Comparison of ENCODE assay signal across 16 cellular contexts in the genomic region with DNA sequence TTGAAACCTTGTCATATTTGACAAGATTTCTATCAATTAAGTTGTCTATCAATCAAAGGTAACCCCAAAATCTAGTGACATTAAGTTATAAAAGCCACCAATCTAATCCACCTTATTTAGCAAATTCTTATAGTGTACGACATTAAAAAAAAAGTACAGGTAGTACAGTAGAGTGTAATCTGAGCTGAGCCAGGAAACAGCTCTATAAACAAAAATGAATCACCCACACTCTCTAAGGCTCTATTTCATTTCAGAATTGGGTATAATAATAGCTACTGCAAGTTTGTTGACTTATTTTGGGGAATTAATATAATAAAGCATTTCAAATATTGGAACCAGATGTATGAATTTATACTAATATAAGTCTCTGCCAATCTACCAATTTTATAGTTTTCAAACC.
DNase-seq lines count a peak whose midpoint lies in the region; ATAC-seq and TF ChIP-seq lines count a peak whose summit lies in the region.
"Had no signal": no experiment of that assay in that cellular context is flagged by ENCODE, and none has a peak within 500 bp of the region (broad histone marks: within the 10 kb centered on the region; RNA-seq: fewer than 3 reads in every experiment).

No MANE protein-coding gene starts in this region.

- H3K4me3 ChIP-seq in RWPE2 (ENCODE audit: severe bottlenecking) = no peak overlapping the region
- H3K4me3 ChIP-seq: K562, SJSA1 had no signal

- H3K36me3 ChIP-seq in RWPE2 (ENCODE audit: low read depth) = no peaks in the 10 kb centered on the region
- H3K36me3 ChIP-seq: SJSA1 had no signal

- H3K27ac ChIP-seq in RWPE2 (ENCODE audit: poor library complexity, severe bottlenecking) (no peak overlapping the region), foreskin keratinocyte (no peak overlapping the region)
- H3K27ac ChIP-seq: RWPE1, SJSA1 had no signal

- ATAC-seq in RWPE2 (ENCODE audit: low read depth) = peak; percentile 93
- ATAC-seq in foreskin keratinocyte = peak; percentile 69
- no peak for ATAC-seq in GM21367 (IDR thresholded peaks at IDR 0.05; ENCODE audit: unreplicated experiment)
- ATAC-seq in esophagus mucosa = no peak
- ATAC-seq: K562, T-cell had no signal

- no peaks in the 10 kb centered on the region for H3K9me3 ChIP-seq in RWPE2 (ENCODE audit: severe bottlenecking)
- H3K9me3 ChIP-seq: SJSA1 had no signal

- DNase-seq in DMS53 treated with DMSO at 0.1 percent for 48 hours (lab: John Stamatoyannopoulos, UW; ENCODE audit: unreplicated experiment) (peak; percentile 23), LHCN-M2 (ENCODE audit: low read depth) (peak; percentile 27), RWPE2 (ENCODE audit: low spot score) (no peak), foreskin keratinocyte (no peak), kidney glomerular epithelial cell (lab: John Stamatoyannopoulos, UW) (no peak)
- DNase-seq: COR-L47, DMS153, H9, NCI-H1436 treated with DMSO at 0.1 percent for 48 hours, NCI-H2029 treated with DMSO at 0.1 percent for 48 hours, T-cell had no signal

- H3K4me1 ChIP-seq in RWPE2 (ENCODE audit: insufficient read depth, poor library complexity, severe bottlenecking) = peaks cover 10% of the 10 kb centered on the region
- H3K4me1 ChIP-seq in foreskin keratinocyte = peaks cover 19% of the 10 kb centered on the region
- H3K4me1 ChIP-seq: SJSA1 had no signal

- TF ChIP-seq CTCF in RWPE2 (IDR thresholded peaks at IDR 0.05; ENCODE audit: poor library complexity, severe bottlenecking) = no peak
- no peak for TF ChIP-seq CTCF in foreskin keratinocyte (conservative IDR thresholded peaks at IDR 0.05)

- H3K27me3 ChIP-seq in RWPE2 (ENCODE audit: insufficient read depth, poor library complexity, severe bottlenecking) = no peaks in the 10 kb centered on the region
- H3K27me3 ChIP-seq in foreskin keratinocyte = no peaks in the 10 kb centered on the region
- H3K27me3 ChIP-seq: SJSA1 had no signal

Comparison
In these comparisons a context has a peak if more than half of its experiments do, and no peak if none do; other contexts are left out.
1. DNase-seq: peak in DMS53 treated with DMSO at 0.1 percent for 48 hours (single experiment) and LHCN-M2 (single experiment); none in RWPE2 (single experiment), foreskin keratinocyte (0 of 2) and kidney glomerular epithelial cell (single experiment).
2. ATAC-seq: peak in RWPE2 (single experiment) and foreskin keratinocyte (single experiment); none in GM21367 (single experiment) and esophagus mucosa (single experiment).